17 cellular contexts compared by ENCODE assay signal in genomic region chr5:179125789-179126505, GRCh38.
DNase-seq lines count a peak whose midpoint lies in the region; ATAC-seq and TF ChIP-seq lines count a peak whose summit lies in the region.
"Had no signal": no experiment of that assay in that cellular context is flagged by ENCODE, and none has a peak within 500 bp of the region (broad histone marks: within the 10 kb centered on the region; RNA-seq: fewer than 3 reads in every experiment).

No MANE protein-coding gene starts in this region.

- H3K4me1 Mint-ChIP-seq in activated CD8-positive, alpha-beta memory T cell treated with anti-CD3 and anti-CD28 coated beads, Interleukin-2, amount 10 ng/mL, durations not matched to agents 7 days and 5 days = no peaks in the 10 kb centered on the region
- H3K4me1 Mint-ChIP-seq in endodermal cell = no peaks in the 10 kb centered on the region
- H3K4me1 Mint-ChIP-seq: B cell; CD4-positive, CD25-positive, alpha-beta regulatory T cell had no signal

- ATAC-seq in activated CD8-positive, alpha-beta memory T cell treated with anti-CD3 and anti-CD28 coated beads, Interleukin-2, amount 10 ng/mL, durations not matched to agents 7 days and 5 days = no peak
- ATAC-seq in upper lobe of right lung = no peak
- ATAC-seq: Panc1 had no signal

- no peak overlapping the region for H2AFZ ChIP-seq in neuronal stem cell (ENCODE audit: low read length)

- H3K14ac ChIP-seq in neuronal stem cell (ENCODE audit: low read length) = peak overlapping the region; percentile 56

- no peak overlapping the region for H3K27ac ChIP-seq in endodermal cell (ENCODE audit: low read depth, low read length)
- no peak overlapping the region for H3K27ac ChIP-seq in neuronal stem cell (replicated peaks; ENCODE audit: low read length)
- no peak overlapping the region for H3K27ac ChIP-seq in upper lobe of right lung

- H3K36me3 Mint-ChIP-seq in activated CD8-positive, alpha-beta memory T cell treated with anti-CD3 and anti-CD28 coated beads, Interleukin-2, amount 10 ng/mL, durations not matched to agents 7 days and 5 days = no peaks in the 10 kb centered on the region
- no peaks in the 10 kb centered on the region for H3K36me3 Mint-ChIP-seq in endodermal cell (ENCODE audit: low read depth)
- H3K36me3 Mint-ChIP-seq: CD4-positive, CD25-positive, alpha-beta regulatory T cell had no signal

- H3K9ac ChIP-seq in endodermal cell (ENCODE audit: extremely low read depth, low read length, poor library complexity, severe bottlenecking) (no peak overlapping the region), neuronal stem cell (ENCODE audit: low read depth, low read length, poor library complexity) (no peak overlapping the region)

- 91% methylated on average over 4 to 25 of the region's 25 CpGs for WGBS in endodermal cell (ENCODE audit: insufficient coverage in 1 of 2, insufficient read length in 1 of 2), 2 experiments
- no CpG with 5 or more reads among the region's 25 CpGs for WGBS in neuronal stem cell (ENCODE audit: extremely low coverage in 2 of 2, insufficient read length in 2 of 2, insufficient replicate concordance in 1 of 2), 2 donors

- CTCF ChIA-PET in activated CD8-positive, alpha-beta memory T cell treated with anti-CD3 and anti-CD28 coated beads, Interleukin-2, amount 10 ng/mL, durations not matched to agents 7 days and 5 days (lab: Charles Lee) = no interaction called here

- H3K27ac Mint-ChIP-seq in activated CD8-positive, alpha-beta memory T cell treated with anti-CD3 and anti-CD28 coated beads, Interleukin-2, amount 10 ng/mL, durations not matched to agents 7 days and 5 days = no peak overlapping the region
- no peak overlapping the region for H3K27ac Mint-ChIP-seq in endodermal cell
- H3K27ac Mint-ChIP-seq: B cell; CD4-positive, CD25-positive, alpha-beta regulatory T cell; HFFc6 had no signal

- H3K23ac ChIP-seq in neuronal stem cell (ENCODE audit: low read depth, low read length, poor library complexity) = peak overlapping the region; percentile 71

- H3K4me3 Mint-ChIP-seq in activated CD8-positive, alpha-beta memory T cell treated with anti-CD3 and anti-CD28 coated beads, Interleukin-2, amount 10 ng/mL, durations not matched to agents 7 days and 5 days = no peak overlapping the region
- no peak overlapping the region for H3K4me3 Mint-ChIP-seq in endodermal cell
- H3K4me3 Mint-ChIP-seq: B cell; CD4-positive, CD25-positive, alpha-beta regulatory T cell; HFFc6 had no signal

- peak overlapping the region; percentile 39 for H2BK5ac ChIP-seq in neuronal stem cell (ENCODE audit: low read length)

- H3K4ac ChIP-seq in neuronal stem cell (ENCODE audit: low read length) = no peak overlapping the region

- H3K4me3 ChIP-seq in endodermal cell (ENCODE audit: low read length) = no peak overlapping the region
- no peak overlapping the region for H3K4me3 ChIP-seq in neuronal stem cell (ENCODE audit: low read length in 2 of 2)
- no peak overlapping the region for H3K4me3 ChIP-seq in upper lobe of right lung

- H3K9me3 ChIP-seq in endodermal cell (ENCODE audit: control insufficient read depth, low read length) = no peaks in the 10 kb centered on the region
- H3K9me3 ChIP-seq in neuronal stem cell (replicated peaks in 1 of 2; ENCODE audit: control insufficient read depth in 2 of 2, insufficient read depth in 1 of 2, low read depth in 1 of 2, low read length in 2 of 2) = peaks cover 0 to 34% of the 10 kb centered on the region in 2 donors
- no peaks in the 10 kb centered on the region for H3K9me3 ChIP-seq in upper lobe of right lung

- H2AK5ac ChIP-seq in neuronal stem cell (ENCODE audit: low read depth, low read length) = no peak overlapping the region

- no peak overlapping the region for H2BK12ac ChIP-seq in neuronal stem cell (ENCODE audit: low read length)

- no peaks in the 10 kb centered on the region for H3K27me3 ChIP-seq in endodermal cell (ENCODE audit: control insufficient read depth, insufficient read depth, low read length, poor library complexity, severe bottlenecking)
- H3K27me3 ChIP-seq in neuronal stem cell (ENCODE audit: control insufficient read depth in 3 of 3, insufficient read depth in 3 of 3, low read depth in 1 of 3, low read length in 3 of 3) = no peaks in the 10 kb centered on the region
- no peaks in the 10 kb centered on the region for H3K27me3 ChIP-seq in upper lobe of right lung

- no peak overlapping the region for H2BK120ac ChIP-seq in neuronal stem cell (ENCODE audit: low read depth, low read length)

- H3K36me3 ChIP-seq in endodermal cell (ENCODE audit: control insufficient read depth, insufficient read depth, low read length) = no peaks in the 10 kb centered on the region
- no peaks in the 10 kb centered on the region for H3K36me3 ChIP-seq in neuronal stem cell (replicated peaks in 1 of 2; ENCODE audit: control insufficient read depth in 2 of 2, insufficient read depth in 2 of 2, low read length in 2 of 2)
- H3K36me3 ChIP-seq in upper lobe of right lung = no peaks in the 10 kb centered on the region

- no peak overlapping the region for H2BK15ac ChIP-seq in neuronal stem cell (ENCODE audit: low read length)

- peak; percentile 8 for DNase-seq in activated CD8-positive, alpha-beta memory T cell treated with anti-CD3 and anti-CD28 coated beads, Interleukin-2, amount 50 U/mL, for 4 hours
- DNase-seq in activated CD8-positive, alpha-beta memory T cell treated with anti-CD3 and anti-CD28 coated beads, Interleukin-2, amount 10 ng/mL, durations not matched to agents 7 days and 5 days = no peak
- DNase-seq in endodermal cell = peak; percentile 10
- no peak for DNase-seq in neuronal stem cell (ENCODE audit: low spot score)
- DNase-seq in upper lobe of right lung = peak; percentile 50
- DNase-seq in inferior parietal cortex (ENCODE audit: extremely low spot score) = no peak
- no peak for DNase-seq in globus pallidus (ENCODE audit: low spot score)
- DNase-seq: CD4-positive, CD25-positive, alpha-beta regulatory T cell; HFFc6; MM.1S; NCI-H1092 treated with DMSO at 0.1 percent for 48 hours; NCI-H146; NCI-H2029 treated with DMSO at 0.1 percent for 48 hours; NCI-H446 treated with DMSO at 0.1 percent for 48 hours had no signal

- no peaks in the 10 kb centered on the region for H3K4me1 ChIP-seq in endodermal cell (ENCODE audit: control insufficient read depth, insufficient read depth, low read length)
- no peaks in the 10 kb centered on the region for H3K4me1 ChIP-seq in neuronal stem cell (ENCODE audit: control insufficient read depth in 2 of 2, insufficient read depth in 1 of 2, low read depth in 1 of 2, low read length in 2 of 2)
- no peaks in the 10 kb centered on the region for H3K4me1 ChIP-seq in upper lobe of right lung
- H3K4me1 ChIP-seq: Caco-2 had no signal

- no peak overlapping the region for H4K8ac ChIP-seq in neuronal stem cell (ENCODE audit: low read depth, low read length)

- no peak overlapping the region for H3K18ac ChIP-seq in neuronal stem cell (ENCODE audit: low read length)

- H4K91ac ChIP-seq in neuronal stem cell (ENCODE audit: low read depth, low read length, poor library complexity) = no peak overlapping the region

- TF ChIP-seq CTCF in endodermal cell (conservative IDR thresholded peaks at IDR 0.05) (no peak), upper lobe of right lung (IDR thresholded peaks at IDR 0.05) (no peak)

- intact Hi-C loops in upper lobe of right lung (cut with DNase I) = no loop called here

- H3K4me2 ChIP-seq in neuronal stem cell (ENCODE audit: insufficient read depth, low read length, poor library complexity, severe bottlenecking) = no peak overlapping the region

- no peaks in the 10 kb centered on the region for H3K27me3 Mint-ChIP-seq in activated CD8-positive, alpha-beta memory T cell treated with anti-CD3 and anti-CD28 coated beads, Interleukin-2, amount 10 ng/mL, durations not matched to agents 7 days and 5 days
- no peaks in the 10 kb centered on the region for H3K27me3 Mint-ChIP-seq in endodermal cell (ENCODE audit: insufficient read depth)
- H3K27me3 Mint-ChIP-seq: B cell; CD4-positive, CD25-positive, alpha-beta regulatory T cell had no signal

- H3K79me1 ChIP-seq in neuronal stem cell (ENCODE audit: low read depth, low read length) = no peaks in the 10 kb centered on the region

- no peaks in the 10 kb centered on the region for H3K9me3 Mint-ChIP-seq in activated CD8-positive, alpha-beta memory T cell treated with anti-CD3 and anti-CD28 coated beads, Interleukin-2, amount 10 ng/mL, durations not matched to agents 7 days and 5 days (ENCODE audit: low read depth)
- H3K9me3 Mint-ChIP-seq in endodermal cell = no peaks in the 10 kb centered on the region
- H3K9me3 Mint-ChIP-seq: HFFc6 had no signal

Comparison
In these comparisons a context has a peak if more than half of its experiments do, and no peak if none do; other contexts are left out.
1. DNase-seq: peak in activated CD8-positive, alpha-beta memory T cell treated with anti-CD3 and anti-CD28 coated beads, Interleukin-2, amount 50 U/mL, for 4 hours (single experiment), endodermal cell (single experiment) and upper lobe of right lung (single experiment); none in activated CD8-positive, alpha-beta memory T cell treated with anti-CD3 and anti-CD28 coated beads, Interleukin-2, amount 10 ng/mL, durations not matched to agents 7 days and 5 days (single experiment), neuronal stem cell (single experiment), inferior parietal cortex (single experiment) and globus pallidus (single experiment).